In genomic region chr11:1502168-1502955, GRCh38 we compare ENCODE assay signal across 25 cellular contexts. TPM values are rescaled to one million over a fixed set of nuclear protein-coding genes. Genes with fewer than 3 reads are reported as not detected.
A peak's percentile ranks its signal among the peaks of the same experiment; 100 is the strongest.
DNase-seq lines count a peak whose midpoint lies in the region; ATAC-seq and TF ChIP-seq lines count a peak whose summit lies in the region.
"Had no signal": no experiment of that assay in that cellular context is flagged by ENCODE, and none has a peak within 500 bp of the region (broad histone marks: within the 10 kb centered on the region; RNA-seq: fewer than 3 reads in every experiment).

No MANE protein-coding gene starts in this region.

- H3K4me3 ChIP-seq in gastroesophageal sphincter (no peak overlapping the region), neural progenitor cell (no peak overlapping the region), transverse colon (no peak overlapping the region), H7 (ENCODE audit: insufficient read depth, low read depth, low read length) (no peak overlapping the region)
- H3K4me3 ChIP-seq: GM23248, hepatocyte, mucosa of descending colon, skin epidermis had no signal

- H3K27me3 ChIP-seq in gastroesophageal sphincter (no peaks in the 10 kb centered on the region), neural progenitor cell (no peaks in the 10 kb centered on the region), transverse colon (no peaks in the 10 kb centered on the region), H7 (ENCODE audit: control insufficient read depth, insufficient read depth, low read length) (no peaks in the 10 kb centered on the region)
- H3K27me3 ChIP-seq: foreskin keratinocyte, hepatocyte had no signal

- H3K36me3 ChIP-seq in gastroesophageal sphincter (peaks cover 0 to 12% of the 10 kb centered on the region in 2 donors), neural progenitor cell (no peaks in the 10 kb centered on the region), transverse colon (no peaks in the 10 kb centered on the region), H7 (replicated peaks; ENCODE audit: control insufficient read depth, insufficient read depth, low read length) (no peaks in the 10 kb centered on the region)

- peaks cover 11% of the 10 kb centered on the region for H3K4me1 Mint-ChIP-seq in neural progenitor cell

- intact Hi-C loops in transverse colon (cut with DNase I; ENCODE audit: low total_unique reads) = no loop called here

- ATAC-seq in gastroesophageal sphincter = peak; percentile 1
- ATAC-seq: foreskin keratinocyte, PC-3 had no signal

- peak overlapping the region; percentile 86 for H3K27ac ChIP-seq in VCaP
- H3K27ac ChIP-seq in gastroesophageal sphincter = peak overlapping the region in 3 of 4 donors; percentile 16 to 63 (median 55)
- H3K27ac ChIP-seq in neural progenitor cell = no peak overlapping the region
- peak overlapping the region in 3 of 4 donors; percentile 34 to 66 (median 44) for H3K27ac ChIP-seq in transverse colon
- H3K27ac ChIP-seq: foreskin keratinocyte, GM23248 had no signal

- in situ Hi-C loops in transverse colon (cut with MboI; ENCODE audit: low pct_ligation_motif_present in 1 of 4, low pct_unique_long_range_greater_than_20kb in 1 of 4, low sequenced_read_pairs in 3 of 4) = loop anchor here in 3 of 4 donors (25.0 kb wide), 3 partner anchors 215 to 615 kb away; partner anchors contain the start of gene MUC5B (in 2 of the 3)

- peaks cover 37% of the 10 kb centered on the region for H4K20me1 ChIP-seq in neural progenitor cell (ENCODE audit: low read depth)

- H3K9ac ChIP-seq in neural progenitor cell = no peak overlapping the region
- H3K9ac ChIP-seq: GM23248 had no signal

- peaks cover 20% of the 10 kb centered on the region for H3K79me2 ChIP-seq in neural progenitor cell (ENCODE audit: low read depth)

- H2AFZ ChIP-seq in neural progenitor cell (replicated peaks) = no peak overlapping the region
- H2AFZ ChIP-seq: GM23248, hepatocyte had no signal

- no peak for TF ChIP-seq EP300 in gastroesophageal sphincter (IDR thresholded peaks at IDR 0.05)
- TF ChIP-seq EP300 in transverse colon (IDR thresholded peaks at IDR 0.05; ENCODE audit: low read depth) = no peak

- H3K27ac Mint-ChIP-seq in neural progenitor cell = no peak overlapping the region
- H3K27ac Mint-ChIP-seq: activated CD4-positive, alpha-beta memory T cell treated with anti-CD3 and anti-CD28 coated beads for 36 hours had no signal

- H3K9me3 ChIP-seq in gastroesophageal sphincter (no peaks in the 10 kb centered on the region), neural progenitor cell (ENCODE audit: low read depth) (no peaks in the 10 kb centered on the region), transverse colon (no peaks in the 10 kb centered on the region)
- H3K9me3 ChIP-seq: mucosa of descending colon had no signal

- WGBS in gastroesophageal sphincter (ENCODE audit: low coverage in 1 of 2), 2 donors = 75% methylated on average over 4 of the region's 24 CpGs; no CpG with 5 or more reads in 1 of the 2 donors
- 92% methylated on average over 23 of the region's 24 CpGs; no CpG with 5 or more reads in 1 of the 2 donors for WGBS in transverse colon (ENCODE audit: low coverage in 1 of 2), 2 donors

- H3K4me3 Mint-ChIP-seq in neural progenitor cell = no peak overlapping the region
- H3K4me3 Mint-ChIP-seq: activated CD4-positive, alpha-beta memory T cell treated with anti-CD3 and anti-CD28 coated beads for 36 hours; activated naive CD8-positive, alpha-beta T cell treated with anti-CD3 and anti-CD28 coated beads, Interleukin-2, amount 10 ng/mL, durations not matched to agents 7 days and 5 days had no signal

- H3K36me3 Mint-ChIP-seq in neural progenitor cell = peaks cover 6% of the 10 kb centered on the region

- H3K9me3 Mint-ChIP-seq in neural progenitor cell = no peaks in the 10 kb centered on the region
- H3K9me3 Mint-ChIP-seq: activated CD4-positive, alpha-beta memory T cell treated with anti-CD3 and anti-CD28 coated beads for 36 hours had no signal

- H3F3A ChIP-seq in neural progenitor cell (ENCODE audit: low read depth) = no peaks in the 10 kb centered on the region

- TF ChIP-seq CTCF in VCaP (conservative IDR thresholded peaks at IDR 0.05) (no peak), gastroesophageal sphincter (IDR thresholded peaks at IDR 0.05) (no peak), neural progenitor cell (IDR thresholded peaks at IDR 0.05) (no peak), transverse colon (IDR thresholded peaks at IDR 0.05) (no peak)

- peak; percentile 44 for DNase-seq in neural progenitor cell (ENCODE audit: low spot score)
- no peak for DNase-seq in transverse colon
- DNase-seq in NCI-H2196 (lab: John Stamatoyannopoulos, UW; ENCODE audit: unreplicated experiment) = no peak
- DNase-seq in H7 = no peak
- DNase-seq in DMS153 (lab: John Stamatoyannopoulos, UW) = no peak
- DNase-seq: activated CD4-positive, alpha-beta memory T cell treated with anti-CD3 and anti-CD28 coated beads for 36 hours; activated CD8-positive, alpha-beta memory T cell treated with anti-CD3 and anti-CD28 coated beads, Interleukin-2, amount 50 U/mL, for 48 hours; activated effector memory CD4-positive, alpha-beta T cell treated with Interleukin-2 at 50 U/mL for 16 hours; activated naive CD8-positive, alpha-beta T cell treated with anti-CD3 and anti-CD28 coated beads, Interleukin-2, amount 10 ng/mL, durations not matched to agents 7 days and 5 days; effector CD4-positive, alpha-beta T cell; foreskin keratinocyte; GM23248; KG1; NCI-H1436; NCI-H2107; PC-3; SHP77; SW 1271 had no signal

- no peak overlapping the region for H3K4me2 ChIP-seq in neural progenitor cell
- H3K4me2 ChIP-seq: hepatocyte had no signal

- no peak for TF ChIP-seq POLR2A in gastroesophageal sphincter (IDR thresholded peaks at IDR 0.05)
- TF ChIP-seq POLR2A in transverse colon (IDR thresholded peaks at IDR 0.05) = no peak

- H3K27me3 Mint-ChIP-seq in neural progenitor cell (ENCODE audit: insufficient read depth, low read depth) = peaks cover 8% of the 10 kb centered on the region
- H3K27me3 Mint-ChIP-seq: activated CD4-positive, alpha-beta memory T cell treated with anti-CD3 and anti-CD28 coated beads for 36 hours; activated naive CD8-positive, alpha-beta T cell treated with anti-CD3 and anti-CD28 coated beads, Interleukin-2, amount 10 ng/mL, durations not matched to agents 7 days and 5 days; CD8-positive, alpha-beta memory T cell; progenitor cell of endocrine pancreas had no signal

- peaks cover 0 to 89% (median 48%) of the 10 kb centered on the region in 3 donors for H3K4me1 ChIP-seq in gastroesophageal sphincter
- peaks cover 10% of the 10 kb centered on the region for H3K4me1 ChIP-seq in neural progenitor cell
- H3K4me1 ChIP-seq in transverse colon = peaks cover 16 to 30% (median 19%) of the 10 kb centered on the region in 4 donors
- H3K4me1 ChIP-seq: foreskin keratinocyte had no signal

RNA-seq across cellular contexts. Expression of gene MOB2, which starts 15.8 kb away (rescaled TPM):
- total RNA-seq in gastroesophageal sphincter (100 to 1,000 TPM in 2 of 4 donors, 10 to 100 TPM in 2; 59.6 to 103 (median 87.8) TPM), neural progenitor cell (ENCODE audit: low replicate concordance) (8.0 and 17.6 TPM in 2 replicates), transverse colon (10 to 100 TPM; 22.8 to 56.7 (median 42.4) TPM)
- 17.3 and 20.2 TPM in 2 replicates for total RNA-seq in H7 (2014; rRNA removed; shearing (Covaris generic))
